In the genomic region with DNA sequence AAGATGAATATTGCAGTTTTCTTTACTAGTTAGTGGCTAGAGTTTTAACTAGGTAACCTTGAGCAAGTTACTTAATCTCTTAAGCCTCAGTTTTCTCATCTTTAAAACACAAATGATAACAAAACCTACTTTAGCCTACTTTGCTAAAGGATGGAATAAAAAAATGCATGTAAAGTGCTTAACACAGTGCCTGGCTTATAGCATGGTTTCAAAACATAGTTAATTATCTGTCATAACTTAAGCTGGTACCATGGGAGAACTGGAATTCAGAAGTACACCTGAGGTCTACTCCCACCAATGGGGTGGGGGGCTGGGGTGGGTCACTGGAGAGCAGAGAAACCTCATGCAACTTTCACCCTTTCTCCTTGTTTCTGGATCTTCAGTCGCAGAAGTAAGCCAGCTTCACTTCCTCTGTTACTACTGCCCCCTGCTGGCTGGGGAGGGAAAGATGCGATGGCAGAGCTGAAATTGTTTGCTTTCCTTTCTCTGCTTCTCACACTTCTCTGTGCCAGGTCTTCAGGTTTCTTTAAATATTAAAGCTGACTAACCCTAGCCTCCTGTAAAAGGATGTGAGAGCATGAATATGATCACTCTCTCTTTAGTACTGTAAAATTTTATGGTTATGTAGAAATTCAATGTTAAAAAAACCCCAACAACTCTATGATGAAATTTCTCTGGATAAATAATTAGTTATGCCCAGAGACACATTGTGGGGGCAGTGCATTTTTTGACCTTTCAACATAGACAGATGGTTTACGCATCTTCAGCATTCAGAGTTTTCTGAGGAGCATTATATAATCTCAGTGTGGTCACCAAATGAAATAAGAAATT, we compare ENCODE assay signal across 8 cellular contexts.
DNase-seq lines count a peak whose midpoint lies in the region; ATAC-seq and TF ChIP-seq lines count a peak whose summit lies in the region.

No MANE protein-coding gene starts in this region.

- TF ChIP-seq CTCF in GM06990 (IDR thresholded peaks at IDR 0.05; ENCODE audit: insufficient read depth, low read length, poor library complexity, severe bottlenecking) = peak; percentile 88
- peak; percentile 97 for TF ChIP-seq CTCF in HFFc6 (IDR thresholded peaks at IDR 0.05)
- TF ChIP-seq CTCF in WI38 (IDR thresholded peaks at IDR 0.05; ENCODE audit: low read depth, low read length) = peak; percentile 86

- no peak overlapping the region; the same call in 1 of the 2 replicates for H3K27ac Mint-ChIP-seq in HFFc6

- intact Hi-C loops in left colon (cut with DNase I, micrococcal nuclease) = loop anchor here in 1 of 2 donors (10.0 kb wide), 1 partner anchor 329 kb away; a partner anchor contains a TSS

- no peak overlapping the region for H3K4me3 Mint-ChIP-seq in HFFc6

- H3K27me3 Mint-ChIP-seq in HFFc6 (ENCODE audit: insufficient read depth) = no peaks in the 10 kb centered on the region

- no peaks in the 10 kb centered on the region for H3K27me3 ChIP-seq in GM06990 (replicated peaks; ENCODE audit: control insufficient read depth, insufficient read depth, low read length)

- H3K36me3 Mint-ChIP-seq in HFFc6 (ENCODE audit: low read depth) = no peaks in the 10 kb centered on the region

- peaks cover 10% of the 10 kb centered on the region for H3K4me1 Mint-ChIP-seq in HFFc6 (ENCODE audit: low read depth)

- H3K4me3 ChIP-seq in GM06990 (replicated peaks; ENCODE audit: low read depth, low read length) = no peak overlapping the region
- no peak overlapping the region for H3K4me3 ChIP-seq in WI38 (ENCODE audit: low read depth, low read length)

- ATAC-seq in left colon (no peak), HG02623 (IDR thresholded peaks at IDR 0.05; ENCODE audit: unreplicated experiment) (no peak)

- no peaks in the 10 kb centered on the region for H3K9me3 Mint-ChIP-seq in HFFc6

- DNase-seq in GM06990 (ENCODE audit: extremely low read depth, insufficient read length) (peak; percentile 17), HFFc6 (peak; percentile 64), NCI-H1694 treated with DMSO at 0.1 percent for 48 hours (lab: John Stamatoyannopoulos, UW) (peak; percentile 65), left colon (peak; percentile 50 to 74)
- DNase-seq in central memory CD4-positive, alpha-beta T cell = peak; percentile 12
- peak; percentile 73 to 76 for DNase-seq in stimulated activated CD4-positive, alpha-beta T cell treated with anti-CD3 and anti-CD28 coated beads, Interleukin-2, amount 100 ng/mL, for 24 hours

- no peaks in the 10 kb centered on the region for H3K36me3 ChIP-seq in GM06990 (ENCODE audit: control insufficient read depth, insufficient read depth, low read length)

Comparison
In these comparisons a context has a peak if more than half of its experiments do, and no peak if none do; other contexts are left out.
1. DNase-seq: peak in every context shown above with its lines; median percentile 74 in stimulated activated CD4-positive, alpha-beta T cell treated with anti-CD3 and anti-CD28 coated beads, Interleukin-2, amount 100 ng/mL, for 24 hours; 65 in NCI-H1694 treated with DMSO at 0.1 percent for 48 hours; 64 in HFFc6; 62 in left colon; 17 in GM06990; 12 in central memory CD4-positive, alpha-beta T cell.